Comparison of ENCODE assay signal across 8 cellular contexts in genomic region chr5:79237735-79238560, GRCh38. TPM values are rescaled to one million over a fixed set of nuclear protein-coding genes. Genes with fewer than 3 reads are reported as not detected.
DNase-seq lines count a peak whose midpoint lies in the region; ATAC-seq and TF ChIP-seq lines count a peak whose summit lies in the region.

No MANE protein-coding gene starts in this region.

- H3K4me1 ChIP-seq in HAP-1, result peaks cover 33% of the 10 kb centered on the region

- H3K27ac Mint-ChIP-seq in activated T-helper 17 cell treated with anti-CD3 and anti-CD28 coated beads, Interleukin-2, amount 50 U/mL, for 72 hours, result peak overlapping the region; percentile 86

- no peaks in the 10 kb centered on the region for H3K27me3 ChIP-seq in HAP-1 (ENCODE audit: low read depth)

- no peaks in the 10 kb centered on the region for H3K27me3 Mint-ChIP-seq in activated T-helper 17 cell treated with anti-CD3 and anti-CD28 coated beads, Interleukin-2, amount 50 U/mL, for 72 hours

- peak overlapping the region; percentile 58 for H3K4me3 ChIP-seq in AG09309 (ENCODE audit: control insufficient read depth, low read depth, low read length)
- H3K4me3 ChIP-seq in HAP-1, result peak overlapping the region; percentile 63

- peak overlapping the region; percentile 86 for H3K4me3 Mint-ChIP-seq in activated T-helper 17 cell treated with anti-CD3 and anti-CD28 coated beads, Interleukin-2, amount 50 U/mL, for 72 hours

- in situ Hi-C loops in HAP-1 (cut with MboI; ENCODE audit: low sequenced_read_pairs), result loop anchor here (10.0 kb wide), 1 partner anchor 103 kb away; no protein-coding TSS in a partner anchor

- H3K36me3 Mint-ChIP-seq in activated T-helper 17 cell treated with anti-CD3 and anti-CD28 coated beads, Interleukin-2, amount 50 U/mL, for 72 hours (ENCODE audit: low read depth), result peaks cover 33% of the 10 kb centered on the region

- peak; percentile 3 for ATAC-seq in activated T-helper 17 cell treated with anti-CD3 and anti-CD28 coated beads, Interleukin-2, amount 50 U/mL, for 72 hours (replicated peaks)
- ATAC-seq in GM18861 (IDR thresholded peaks at IDR 0.05; ENCODE audit: unreplicated experiment), result no peak

- H3K9me3 ChIP-seq in HAP-1, result no peaks in the 10 kb centered on the region

- DNase-seq in AG09309 (ENCODE audit: low read depth) (no peak), HAP-1 (ENCODE audit: low spot score in 2 of 2) (peak in 1 of 2 experiments; percentile 91), inferior parietal cortex (ENCODE audit: extremely low spot score) (peak; percentile 10), superior temporal gyrus (ENCODE audit: extremely low spot score) (peak; percentile 18), AG08396 (ENCODE audit: low spot score) (no peak), activated gamma-delta T cell treated with Interleukin-2 at 50 U/mL for 16 hours (no peak)

- peaks cover 5% of the 10 kb centered on the region for H3K36me3 ChIP-seq in HAP-1 (replicated peaks)

- H3K4me1 Mint-ChIP-seq in activated T-helper 17 cell treated with anti-CD3 and anti-CD28 coated beads, Interleukin-2, amount 50 U/mL, for 72 hours, result peaks cover 25% of the 10 kb centered on the region

- no peak for TF ChIP-seq CTCF in AG09309 (IDR thresholded peaks at IDR 0.05; ENCODE audit: control insufficient read depth, insufficient read depth, low read depth, low read length, missing control alignments)

- H3K9me3 Mint-ChIP-seq in activated T-helper 17 cell treated with anti-CD3 and anti-CD28 coated beads, Interleukin-2, amount 50 U/mL, for 72 hours, result no peaks in the 10 kb centered on the region

RNA-seq across cellular contexts. Expression of gene JMY, which starts 2.0 kb away (rescaled TPM):
- total RNA-seq in activated T-helper 17 cell treated with anti-CD3 and anti-CD28 coated beads, Interleukin-2, amount 50 U/mL, for 72 hours, result 10 to 100 TPM; 11.2 to 13.9 TPM

Comparison
In these comparisons a context has a peak if more than half of its experiments do, and no peak if none do; other contexts are left out.
1. DNase-seq: peak in inferior parietal cortex (single experiment) and superior temporal gyrus (single experiment); none in AG09309 (single experiment), AG08396 (single experiment) and activated gamma-delta T cell treated with Interleukin-2 at 50 U/mL for 16 hours (single experiment).